8 cellular contexts compared by ENCODE assay signal in genomic region chr22:42688241-42688913, GRCh38. TPM values are rescaled to one million over a fixed set of nuclear protein-coding genes. Genes with fewer than 3 reads are reported as not detected.
DNase-seq lines count a peak whose midpoint lies in the region; ATAC-seq lines count a peak whose summit lies in the region.
"Had no signal": no experiment of that assay in that cellular context is flagged by ENCODE, and none has a peak within 500 bp of the region (broad histone marks: within the 10 kb centered on the region; RNA-seq: fewer than 3 reads in every experiment).

No MANE protein-coding gene starts in this region.

- H2AFZ ChIP-seq in neuronal stem cell (ENCODE audit: low read length) = peak overlapping the region; percentile 86

- H3K4ac ChIP-seq in neuronal stem cell (ENCODE audit: low read length) = peak overlapping the region; percentile 76

- H2BK120ac ChIP-seq in neuronal stem cell (ENCODE audit: low read depth, low read length) = no peak overlapping the region

- no CpG with 5 or more reads among the region's 19 CpGs for WGBS in neuronal stem cell (ENCODE audit: extremely low coverage in 2 of 2, insufficient read length in 2 of 2, insufficient replicate concordance in 1 of 2), 2 donors

- H4K8ac ChIP-seq in neuronal stem cell (ENCODE audit: low read depth, low read length) = no peak overlapping the region

- H3K36me3 ChIP-seq in HUES6 (ENCODE audit: control insufficient read depth, insufficient read depth, low read length) (peaks cover 3% of the 10 kb centered on the region; the same call in 1 of the 2 replicates), neuronal stem cell (replicated peaks in 1 of 2; ENCODE audit: control insufficient read depth in 2 of 2, insufficient read depth in 2 of 2, low read length in 2 of 2) (no peaks in the 10 kb centered on the region)

- H3K4me3 ChIP-seq in HUES6 (ENCODE audit: low read depth, low read length) = peak overlapping the region; percentile 10; the same call in 1 of the 2 replicates
- H3K4me3 ChIP-seq in neuronal stem cell (ENCODE audit: low read length in 2 of 2) = no peak overlapping the region

- POLR2A ChIA-PET in T-cell (lab: Charles Lee) = interaction anchor here in 1 of 2 donors (0.6 kb wide), 1 partner anchor 126 kb away, joined by 3 read pairs; no protein-coding TSS in a partner anchor

- H3K27ac ChIP-seq in HUES6 (ENCODE audit: low read depth, low read length) (no peak overlapping the region), neuronal stem cell (replicated peaks; ENCODE audit: low read length) (no peak overlapping the region)

- ATAC-seq in GM21723 (IDR thresholded peaks at IDR 0.05; ENCODE audit: unreplicated experiment) = no peak
- ATAC-seq in T-cell (replicated peaks in 1 of 4) = no peak

- H3K14ac ChIP-seq in neuronal stem cell (ENCODE audit: low read length) = peak overlapping the region; percentile 82

- H2BK12ac ChIP-seq in neuronal stem cell (ENCODE audit: low read length) = peak overlapping the region; percentile 84

- H3K27me3 ChIP-seq in HUES6 (ENCODE audit: control insufficient read depth, insufficient read depth, low read length) (no peaks in the 10 kb centered on the region), neuronal stem cell (ENCODE audit: control insufficient read depth in 3 of 3, insufficient read depth in 3 of 3, low read depth in 1 of 3, low read length in 3 of 3) (peaks cover 0 to 19% (median 0%) of the 10 kb centered on the region in 3 experiments)

- H3K4me1 Mint-ChIP-seq in T-cell = no peaks in the 10 kb centered on the region

- peak overlapping the region; percentile 97 for H2AK5ac ChIP-seq in neuronal stem cell (ENCODE audit: low read depth, low read length)

- peak overlapping the region; percentile 60 for H2BK5ac ChIP-seq in neuronal stem cell (ENCODE audit: low read length)

- H3K4me3 Mint-ChIP-seq in T-cell = no peak overlapping the region
- H3K4me3 Mint-ChIP-seq: T-helper 1 cell treated with Interleukin-12 subunit alpha and Interleukin-12 subunit beta and Interleukin-4 antibody, amounts not matched to agents 30 μg/mL and 1 μg/mL, for 36 hours had no signal

- peak overlapping the region; percentile 36 for H3K4me2 ChIP-seq in neuronal stem cell (ENCODE audit: insufficient read depth, low read length, poor library complexity, severe bottlenecking)

- CTCF ChIA-PET in T-cell (lab: Charles Lee) = no interaction called here

- peaks cover 0 to 2% of the 10 kb centered on the region in 2 donors for H3K27me3 Mint-ChIP-seq in T-cell

- peak overlapping the region; percentile 92 for H4K91ac ChIP-seq in neuronal stem cell (ENCODE audit: low read depth, low read length, poor library complexity)

- no peaks in the 10 kb centered on the region for H3K9me3 Mint-ChIP-seq in T-cell
- H3K9me3 Mint-ChIP-seq: T-helper 1 cell treated with Interleukin-12 subunit alpha and Interleukin-12 subunit beta and Interleukin-4 antibody, amounts not matched to agents 30 μg/mL and 1 μg/mL, for 36 hours had no signal

- no peak overlapping the region for H3K23ac ChIP-seq in neuronal stem cell (ENCODE audit: low read depth, low read length, poor library complexity)

- H3K18ac ChIP-seq in neuronal stem cell (ENCODE audit: low read length) = peak overlapping the region; percentile 87

- H3K27ac Mint-ChIP-seq in T-cell = no peak overlapping the region
- H3K27ac Mint-ChIP-seq: T-helper 1 cell treated with Interleukin-12 subunit alpha and Interleukin-12 subunit beta and Interleukin-4 antibody, amounts not matched to agents 30 μg/mL and 1 μg/mL, for 36 hours had no signal

- H3K9ac ChIP-seq in HUES6 (ENCODE audit: low read length) (peak overlapping the region; percentile 5), neuronal stem cell (ENCODE audit: low read depth, low read length, poor library complexity) (peak overlapping the region; percentile 70)

- peak overlapping the region; percentile 81 for H2BK15ac ChIP-seq in neuronal stem cell (ENCODE audit: low read length)

- no peaks in the 10 kb centered on the region for H3K36me3 Mint-ChIP-seq in T-cell

- peaks cover 24% of the 10 kb centered on the region for H3K4me1 ChIP-seq in HUES6 (ENCODE audit: control insufficient read depth, insufficient read depth, low read length)
- H3K4me1 ChIP-seq in neuronal stem cell (ENCODE audit: control insufficient read depth in 2 of 2, insufficient read depth in 1 of 2, low read depth in 1 of 2, low read length in 2 of 2) = peaks cover 12 to 14% of the 10 kb centered on the region in 2 donors

- DNase-seq in SHP77 (lab: John Stamatoyannopoulos, UW) = peak; percentile 8 to 41
- peak; percentile 99 for DNase-seq in fibroblast of peridontal ligament (ENCODE audit: extremely low read depth)
- peak; percentile 38 for DNase-seq in neuronal stem cell (ENCODE audit: low spot score)
- DNase-seq in T-cell = no peak
- DNase-seq in activated effector memory CD4-positive, alpha-beta T cell treated with anti-CD3 and anti-CD28 coated beads, Interleukin-2, amount 50 U/mL, for 16 hours = no peak

- H3K9me3 ChIP-seq in HUES6 (ENCODE audit: control insufficient read depth, insufficient read depth, low read depth, low read length) (no peaks in the 10 kb centered on the region), neuronal stem cell (replicated peaks in 1 of 2; ENCODE audit: control insufficient read depth in 2 of 2, insufficient read depth in 1 of 2, low read depth in 1 of 2, low read length in 2 of 2) (no peaks in the 10 kb centered on the region)

- peaks cover 3% of the 10 kb centered on the region for H3K79me1 ChIP-seq in neuronal stem cell (ENCODE audit: low read depth, low read length)

RNA-seq across cellular contexts. Expression of gene A4GALT, which starts 32.3 kb away (rescaled TPM):
- polyA plus RNA-seq in neuronal stem cell (2013, experiment 1 of 2) = 5.5 TPM
- polyA plus RNA-seq in neuronal stem cell (2013, experiment 2 of 2) = 5.6 TPM
- total RNA-seq in T-cell = under 1 TPM in 3 of 5 donors, not detected in 2; 0.26 to 0.60 (median 0.46) TPM

RNA-seq across cellular contexts. Expression of gene CYB5R3, which starts 39.2 kb away (rescaled TPM):
- polyA plus RNA-seq in neuronal stem cell (2013, experiment 1 of 2) = 108 TPM
- 107 TPM for polyA plus RNA-seq in neuronal stem cell (2013, experiment 2 of 2)
- total RNA-seq in T-cell = 10 to 100 TPM; 40.8 to 58.6 (median 51.0) TPM

RNA-seq across cellular contexts. Expression of gene ATP5MGL, which starts 48.0 kb away (rescaled TPM):
- polyA plus RNA-seq in neuronal stem cell (2013, experiment 1 of 2) = not detected
- polyA plus RNA-seq in neuronal stem cell (2013, experiment 2 of 2) = not detected
- total RNA-seq in T-cell = 1 to 10 TPM in 4 of 5 donors, under 1 TPM in 1; 0.79 to 5.0 (median 1.8) TPM

Comparison
In these comparisons a context has a peak if more than half of its experiments do, and no peak if none do; other contexts are left out.
1. DNase-seq: peak in SHP77 (2 of 2), fibroblast of peridontal ligament (single experiment) and neuronal stem cell (single experiment); none in T-cell (0 of 34) and activated effector memory CD4-positive, alpha-beta T cell treated with anti-CD3 and anti-CD28 coated beads, Interleukin-2, amount 50 U/mL, for 16 hours (single experiment).